Comparison of ENCODE assay signal across 1 cellular context in genomic region chr6:128569737-128570438, GRCh38.
TF ChIP-seq lines count a peak whose summit lies in the region.

No MANE protein-coding gene starts in this region.

TF ChIP-seq in H1, 55 proteins besides CTCF, POLR2A, EP300 and RAD21:
- no peak for TF ChIP-seq KDM4A (IDR thresholded peaks at IDR 0.05; ENCODE audit: low read depth, low read length, severe bottlenecking)
- no peak for TF ChIP-seq SIN3A (conservative IDR thresholded peaks at IDR 0.05 in 1 of 2, IDR thresholded peaks at IDR 0.05 in 1 of 2; ENCODE audit: low read depth in 1 of 2, low read length in 2 of 2)
- no peak for TF ChIP-seq RXRA (IDR thresholded peaks at IDR 0.05; ENCODE audit: insufficient read depth, low read depth, low read length)
- TF ChIP-seq SIX5 (IDR thresholded peaks at IDR 0.05; ENCODE audit: low read depth, low read length) = no peak
- peak; percentile 69; the same call in 1 of the 2 replicates for TF ChIP-seq JUND (IDR thresholded peaks at IDR 0.05; ENCODE audit: low read length)
